In genomic region chr15:80186597-80186996, GRCh38 we compare ENCODE assay signal across 33 cellular contexts.
"Had no signal": no experiment of that assay in that cellular context is flagged by ENCODE, and none has a peak within 500 bp of the region (broad histone marks: within the 10 kb centered on the region; RNA-seq: fewer than 3 reads in every experiment).

No MANE protein-coding gene starts in this region.

- H3K27me3 ChIP-seq: MG63 had no signal

- H3K4me3 ChIP-seq: MG63 had no signal

- H3K9me3 ChIP-seq: MG63 had no signal

- DNase-seq: Kasumi-1, MG63, MM.1S, MV-4-11, NCI-H1048, NCI-H1092, NCI-H1092 treated with DMSO at 0.1 percent for 48 hours, NCI-H1105, NCI-H1105 treated with DMSO at 0.1 percent for 48 hours, NCI-H1417, NCI-H1417 treated with DMSO at 0.1 percent for 48 hours, NCI-H1436, NCI-H1436 treated with DMSO at 0.1 percent for 48 hours, NCI-H146, NCI-H1694, NCI-H1694 treated with DMSO at 0.1 percent for 48 hours, NCI-H187, NCI-H187 treated with DMSO at 0.1 percent for 48 hours, NCI-H1930, NCI-H2029, NCI-H2029 treated with DMSO at 0.1 percent for 48 hours, NCI-H2081, NCI-H2081 treated with DMSO at 0.1 percent for 48 hours, NCI-H2107, NCI-H2171, NCI-H2227 treated with DMSO at 0.1 percent for 48 hours, NCI-H226, NCI-H345, NCI-H446, NCI-H446 treated with DMSO at 0.1 percent for 48 hours, NCI-H510A, NCI-H510A treated with DMSO at 0.1 percent for 48 hours, NCI-H526 had no signal
